8 cellular contexts compared by ENCODE assay signal in genomic region chr9:130235558-130236435, GRCh38. TPM values are rescaled to one million over a fixed set of nuclear protein-coding genes. Genes with fewer than 3 reads are reported as not detected.
DNase-seq lines count a peak whose midpoint lies in the region; ATAC-seq and FAIRE-seq lines count a peak whose summit lies in the region.

No MANE protein-coding gene starts in this region.

- in situ Hi-C loops in SK-MEL-5 (cut with HindIII; ENCODE audit: low pct_unique_long_range_greater_than_20kb, low sequenced_read_pairs), result no loop called here

- no peaks in the 10 kb centered on the region for H3K9me3 Mint-ChIP-seq in CD8-positive, alpha-beta memory T cell

- intact Hi-C loops in head of caudate nucleus (cut with DNase I), result loop anchor here (2.0 to 10.0 kb wide), 3 partner anchors 127 to 401 kb away; partner anchors contain the start of genes C9orf78 and USP20

- DNase-seq in CD8-positive, alpha-beta memory T cell, result peak; percentile 53 to 77 (median 63)
- DNase-seq in HUDEP-2 (lab: John Stamatoyannopoulos, UW; ENCODE audit: unreplicated experiment in 76 of 76), result peak in 52 of 76 experiments; percentile 4 to 60 (median 27)
- DNase-seq in SK-MEL-5 (ENCODE audit: low read depth, low spot score), result peak; percentile 63
- DNase-seq in activated naive CD4-positive, alpha-beta T cell treated with anti-CD3 and anti-CD28 coated beads, Interleukin-2, amount 50 U/mL, for 16 hours, result peak; percentile 65
- peak; percentile 50 to 90 (median 74) for DNase-seq in head of caudate nucleus
- DNase-seq in putamen (ENCODE audit: low spot score), result peak; percentile 36
- DNase-seq in urothelium cell line (ENCODE audit: low spot score), result peak; percentile 54

- H3K9me3 ChIP-seq in CD8-positive, alpha-beta memory T cell (ENCODE audit: low read length), result no peaks in the 10 kb centered on the region

- peak overlapping the region in 1 of 8 donors; percentile 54 for H3K27ac Mint-ChIP-seq in CD8-positive, alpha-beta memory T cell

- no peak overlapping the region for H3K27ac ChIP-seq in CD8-positive, alpha-beta memory T cell (ENCODE audit: low read depth, low read length)

- H3K36me3 ChIP-seq in CD8-positive, alpha-beta memory T cell (ENCODE audit: insufficient read depth, low read length), result no peaks in the 10 kb centered on the region

- H3K36me3 Mint-ChIP-seq in CD8-positive, alpha-beta memory T cell, result no peaks in the 10 kb centered on the region

- no peak for FAIRE-seq in urothelium cell line (lab: Jason Lieb, UNC)

- H3K27me3 Mint-ChIP-seq in CD8-positive, alpha-beta memory T cell, result peaks cover 0 to 3% of the 10 kb centered on the region in 2 donors

- H3K4me1 ChIP-seq in CD8-positive, alpha-beta memory T cell (ENCODE audit: insufficient read depth, low read length), result peaks cover 14% of the 10 kb centered on the region

- no peak for ATAC-seq in HG02885 (IDR thresholded peaks at IDR 0.05; ENCODE audit: poor library complexity, unreplicated experiment)

- POLR2A ChIA-PET in CD8-positive, alpha-beta memory T cell (lab: Charles Lee), result interaction anchor here (0.5 kb wide), 1 partner anchor 126 kb away, joined by 4 read pairs; no protein-coding TSS in a partner anchor

- peak overlapping the region in 5 of 7 donors; percentile 23 to 59 (median 44) for H3K4me3 Mint-ChIP-seq in CD8-positive, alpha-beta memory T cell

- H3K4me1 Mint-ChIP-seq in CD8-positive, alpha-beta memory T cell, result peaks cover 7 to 21% (median 15%) of the 10 kb centered on the region in 3 donors

- CTCF ChIA-PET in CD8-positive, alpha-beta memory T cell (lab: Charles Lee), result interaction anchor here (0.8 to 2.0 kb wide), 11 partner anchors 8 to 135 kb away, joined by 3 to 42 read pairs (median 3); no protein-coding TSS in a partner anchor

- no peak overlapping the region for H3K4me3 ChIP-seq in CD8-positive, alpha-beta memory T cell (ENCODE audit: low read length)

- H3K27me3 ChIP-seq in CD8-positive, alpha-beta memory T cell (ENCODE audit: insufficient read depth, low read length, poor library complexity, severe bottlenecking), result no peaks in the 10 kb centered on the region

RNA-seq across cellular contexts. Expression of gene HMCN2, which starts 29.8 kb away (rescaled TPM):
- total RNA-seq in CD8-positive, alpha-beta memory T cell, result not detected
- polyA plus RNA-seq in CD8-positive, alpha-beta memory T cell, result not detected
- total RNA-seq in SK-MEL-5 (2014; rRNA removed; shearing (Covaris generic)), result 0.03 TPM in 1 of 2 replicates, not detected in the other
- polyA plus RNA-seq in SK-MEL-5 (2015; cell fraction: cytosol; rRNA removed), result 0.07 TPM in 1 of 2 replicates, not detected in the other
- not detected in 2 replicates for polyA plus RNA-seq in SK-MEL-5 (2015; cell fraction: nucleus; rRNA removed)
